In the genomic region with DNA sequence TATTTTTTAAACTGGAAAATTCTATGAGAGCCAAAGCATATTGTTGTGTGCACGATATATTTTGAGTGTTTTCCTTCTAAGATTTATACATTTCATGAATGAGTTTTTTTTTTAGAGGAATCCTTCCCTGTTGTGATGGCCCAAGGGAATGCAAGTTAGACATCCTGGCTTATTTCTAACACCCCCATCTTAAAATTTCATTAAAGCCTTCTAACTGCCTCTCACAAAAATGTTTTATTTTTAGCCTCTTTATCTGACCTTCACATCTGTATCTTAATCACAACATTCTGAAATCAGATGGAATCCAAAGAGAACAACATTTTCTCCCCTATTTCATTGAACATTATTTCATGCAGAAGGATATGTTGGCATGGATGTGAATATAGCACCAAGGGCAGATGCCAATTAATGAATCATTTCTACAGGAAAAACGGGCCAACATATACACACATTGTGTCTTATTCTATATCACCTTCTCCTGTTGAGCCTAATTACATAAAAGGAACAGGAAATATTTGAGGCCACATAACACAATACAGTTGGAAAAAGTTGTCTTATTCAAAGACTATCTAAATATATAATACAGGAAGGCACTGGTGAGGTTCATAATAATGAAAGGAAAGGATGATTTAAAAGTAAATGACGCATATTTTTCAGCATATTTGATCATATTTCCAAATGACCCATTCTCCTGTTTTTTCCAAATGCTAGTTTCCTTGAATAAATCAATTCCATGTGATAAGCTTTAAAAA, we compare ENCODE assay signal across 24 cellular contexts.
"Had no signal": no experiment of that assay in that cellular context is flagged by ENCODE, and none has a peak within 500 bp of the region (broad histone marks: within the 10 kb centered on the region; RNA-seq: fewer than 3 reads in every experiment).

No MANE protein-coding gene starts in this region.

- H3K27me3 ChIP-seq: colonic mucosa, dorsolateral prefrontal cortex, esophagus muscularis mucosa, foreskin keratinocyte, gastroesophageal sphincter, heart left ventricle, hepatocyte had no signal

- H3K4me1 ChIP-seq: colonic mucosa, esophagus muscularis mucosa, foreskin keratinocyte, gastroesophageal sphincter, lower lobe of right lung had no signal

- H3K4me3 Mint-ChIP-seq: dendritic cell treated with granulocyte-macrophage colony-stimulating factor and Interleukin-4, amounts not matched to agents 40 ng/mL and 50 ng/mL, for 4 days; immature natural killer cell; mesothelial cell of epicardium; naive B cell had no signal

- H3K79me2 ChIP-seq: hepatocyte had no signal

- H2AFZ ChIP-seq: hepatocyte had no signal

- H3K36me3 Mint-ChIP-seq: immature natural killer cell, mesothelial cell of epicardium, naive B cell had no signal

- H3K4me2 ChIP-seq: hepatocyte had no signal

- ATAC-seq: foreskin keratinocyte, gastroesophageal sphincter, left colon, left lobe of liver, left ventricle myocardium superior, lower lobe of right lung, mucosa of descending colon had no signal

- H3K9me3 Mint-ChIP-seq: mesothelial cell of epicardium had no signal

- H3K27me3 Mint-ChIP-seq: dendritic cell treated with granulocyte-macrophage colony-stimulating factor and Interleukin-4, amounts not matched to agents 40 ng/mL and 50 ng/mL, for 4 days; naive B cell had no signal

- H3K4me3 ChIP-seq: colonic mucosa, dorsolateral prefrontal cortex, esophagus muscularis mucosa, gastroesophageal sphincter, heart left ventricle, hepatocyte, lower lobe of right lung, mucosa of descending colon had no signal

- DNase-seq: colonic mucosa; cortex of kidney; dorsolateral prefrontal cortex; effector CD4-positive, alpha-beta T cell; effector memory CD4-positive, alpha-beta T cell; foreskin keratinocyte; heart left ventricle; hypothalamus; immature natural killer cell; islet precursor cell; kidney; kidney glomerular epithelial cell; left colon; left ventricle myocardium superior; lower lobe of right lung; mesenchymal stem cell; mucosa of descending colon; naive B cell had no signal

- H3K27ac ChIP-seq: colonic mucosa, dorsolateral prefrontal cortex, esophagus muscularis mucosa, foreskin keratinocyte, gastroesophageal sphincter, hepatocyte, lower lobe of right lung had no signal

- H3K27ac Mint-ChIP-seq: dendritic cell treated with granulocyte-macrophage colony-stimulating factor and Interleukin-4, amounts not matched to agents 40 ng/mL and 50 ng/mL, for 4 days; immature natural killer cell; mesothelial cell of epicardium; naive B cell had no signal

- H3K4me1 Mint-ChIP-seq: immature natural killer cell, mesothelial cell of epicardium, naive B cell had no signal

- H3K36me3 ChIP-seq: colonic mucosa, esophagus muscularis mucosa, gastroesophageal sphincter, heart left ventricle, lower lobe of right lung had no signal

- H3K9me3 ChIP-seq: colonic mucosa, esophagus muscularis mucosa, gastroesophageal sphincter, lower lobe of right lung, mucosa of descending colon had no signal
